Comparison of ENCODE assay signal across 17 cellular contexts in genomic region chr3:139577899-139578298, GRCh38. TPM values are rescaled to one million over a fixed set of nuclear protein-coding genes. Genes with fewer than 3 reads are reported as not detected.
"Had no signal": no experiment of that assay in that cellular context is flagged by ENCODE, and none has a peak within 500 bp of the region (broad histone marks: within the 10 kb centered on the region; RNA-seq: fewer than 3 reads in every experiment).

No MANE protein-coding gene starts in this region.

- H2AFZ ChIP-seq: hepatocyte had no signal

- H3K79me2 ChIP-seq: hepatocyte had no signal

- ATAC-seq: activated naive CD4-positive, alpha-beta T cell treated with anti-CD3 and anti-CD28 coated beads, Interleukin-2, amount 50 U/mL, for 72 hours; body of pancreas; left colon; naive thymus-derived CD4-positive, alpha-beta T cell; right cardiac atrium had no signal

- DNase-seq: activated B cell treated with CpG ODN at 0.5 μM for 24 hours; activated CD4-positive, alpha-beta T cell treated with anti-CD3 and anti-CD28 coated beads, Interleukin-2, amount 50 U/mL, for 1 hour; activated effector memory CD4-positive, alpha-beta T cell treated with anti-CD3 and anti-CD28 coated beads, Interleukin-2, amount 50 U/mL, for 16 hours; activated T-cell treated with anti-CD3 and anti-CD28 coated beads, Interleukin-2, amount 50 U/mL, for 1 hour; amniotic stem cell; body of pancreas; cerebellar nuclear complex; dermis blood vessel endothelial cell; immature natural killer cell; left colon; naive thymus-derived CD4-positive, alpha-beta T cell; nucleus accumbens; right cardiac atrium had no signal

- H3K27ac ChIP-seq: body of pancreas, hepatocyte had no signal

- H3K27me3 ChIP-seq: body of pancreas, hepatocyte had no signal

- H3K4me3 ChIP-seq: body of pancreas, hepatocyte, lung, smooth muscle cell had no signal

- H3K4me2 ChIP-seq: hepatocyte, smooth muscle cell had no signal

- H3K9me3 ChIP-seq: body of pancreas had no signal

RNA-seq across cellular contexts. Expression of gene RBP1, which starts 38.4 kb away (rescaled TPM):
- total RNA-seq: activated B cell treated with CpG ODN at 0.5 μM for 24 hours; activated naive CD4-positive, alpha-beta T cell treated with anti-CD3 and anti-CD28 coated beads, Interleukin-2, amount 50 U/mL, for 72 hours; naive thymus-derived CD4-positive, alpha-beta T cell had no signal
- polyA plus RNA-seq: immature natural killer cell; naive thymus-derived CD4-positive, alpha-beta T cell had no signal
